Comparison of ENCODE assay signal across 8 cellular contexts in the genomic region with DNA sequence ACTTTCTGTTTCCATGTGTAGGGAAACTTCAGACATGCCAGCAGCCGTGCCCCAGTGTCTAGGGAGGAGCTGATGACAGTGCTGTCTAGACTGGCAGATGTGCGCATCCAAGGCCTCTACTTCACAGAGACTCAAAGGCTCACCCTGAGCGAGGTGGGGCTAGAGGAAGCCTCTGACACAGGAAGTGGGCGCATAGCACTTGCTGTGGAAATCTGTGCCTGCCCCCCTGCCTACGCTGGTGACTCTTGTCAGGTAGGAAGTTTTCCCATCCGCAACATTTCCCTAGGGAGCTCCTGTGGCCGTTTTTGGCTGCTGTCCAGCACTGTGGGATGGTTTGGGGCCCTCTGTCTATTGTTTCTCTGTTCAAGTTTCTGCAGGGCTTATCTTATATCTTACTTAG.
DNase-seq lines count a peak whose midpoint lies in the region; ATAC-seq and TF ChIP-seq lines count a peak whose summit lies in the region.

No MANE protein-coding gene starts in this region.

- POLR2A ChIA-PET in PC-9 (lab: Charles Lee; ENCODE audit: unreplicated experiment) = interaction anchor here (0.5 to 0.7 kb wide), 4 partner anchors 15 to 1448 kb away, joined by 3 read pairs; no protein-coding TSS in a partner anchor

- peak overlapping the region; percentile 38 for H3K4me3 Mint-ChIP-seq in natural killer cell treated with Interleukin-12 subunit alpha and Interleukin-12 subunit beta and Interleukin-15 and Interleukin-18, amount 100 ng/mL, for 72 hours

- H3F3A ChIP-seq in PC-9 (ENCODE audit: insufficient read depth, low read depth) = peaks cover 31% of the 10 kb centered on the region; the same call in 1 of the 2 replicates

- H3K27me3 ChIP-seq in PC-9 (ENCODE audit: insufficient read depth, low read depth) = no peaks in the 10 kb centered on the region

- H3K27ac Mint-ChIP-seq in natural killer cell treated with Interleukin-12 subunit alpha and Interleukin-12 subunit beta and Interleukin-15 and Interleukin-18, amount 100 ng/mL, for 72 hours = peak overlapping the region; percentile 12 to 81

- no peak for TF ChIP-seq CTCF in GM12865 (IDR thresholded peaks at IDR 0.05; ENCODE audit: insufficient read depth, low read depth, low read length, missing control alignments)
- no peak for TF ChIP-seq CTCF in PC-9 (conservative IDR thresholded peaks at IDR 0.05)

- ATAC-seq in HG02884 (IDR thresholded peaks at IDR 0.05; ENCODE audit: unreplicated experiment) (peak; percentile 61), GM19395 (IDR thresholded peaks at IDR 0.05; ENCODE audit: unreplicated experiment) (no peak)
- ATAC-seq in natural killer cell treated with Interleukin-12 subunit alpha and Interleukin-12 subunit beta and Interleukin-15 and Interleukin-18, amount 100 ng/mL, for 72 hours = peak; percentile 90 to 94

- H3K9me3 Mint-ChIP-seq in natural killer cell treated with Interleukin-12 subunit alpha and Interleukin-12 subunit beta and Interleukin-15 and Interleukin-18, amount 100 ng/mL, for 72 hours = no peaks in the 10 kb centered on the region

- H3K27me3 Mint-ChIP-seq in natural killer cell treated with Interleukin-12 subunit alpha and Interleukin-12 subunit beta and Interleukin-15 and Interleukin-18, amount 100 ng/mL, for 72 hours = peaks cover 0 to 1% of the 10 kb centered on the region in 2 donors

- no peaks in the 10 kb centered on the region for H3K9me2 ChIP-seq in PC-9 (ENCODE audit: insufficient read depth)

- H3K4me1 Mint-ChIP-seq in natural killer cell treated with Interleukin-12 subunit alpha and Interleukin-12 subunit beta and Interleukin-15 and Interleukin-18, amount 100 ng/mL, for 72 hours (ENCODE audit: low read depth in 2 of 2) = peaks cover 28 to 32% of the 10 kb centered on the region in 2 donors

- CTCF ChIA-PET in PC-9 (lab: Charles Lee) = no interaction called here

- no TSS peak for BruUV-seq in PC-9 (replicated peaks; lab: Mats Ljungman, UMichigan)

- no peak overlapping the region for H2AFZ ChIP-seq in PC-9

- H3K79me2 ChIP-seq in PC-9 (ENCODE audit: low read depth) = peaks cover 29% of the 10 kb centered on the region

- H3K4me1 ChIP-seq in PC-9 (replicated peaks; ENCODE audit: insufficient read depth) = peaks cover 47% of the 10 kb centered on the region

- DNase-seq in GM12865 (ENCODE audit: low read depth) (peak; percentile 51), PC-9 (peak in 1 of 2 experiments; percentile 66), NCI-H2227 treated with DMSO at 0.1 percent for 48 hours (lab: John Stamatoyannopoulos, UW) (no peak), NOMO-1 treated with DMSO at 0.1 percent for 48 hours (lab: John Stamatoyannopoulos, UW; ENCODE audit: unreplicated experiment) (no peak)
- peak; percentile 65 for DNase-seq in activated effector memory CD4-positive, alpha-beta T cell treated with Interleukin-2 at 50 U/mL for 16 hours
- peak; percentile 72 for DNase-seq in natural killer cell treated with Interleukin-12 subunit alpha and Interleukin-12 subunit beta and Interleukin-15 and Interleukin-18, amount 100 ng/mL, for 72 hours (ENCODE audit: low spot score)

- no peaks in the 10 kb centered on the region for H3K9me3 ChIP-seq in PC-9 (ENCODE audit: insufficient read depth, low read depth)

- H4K20me1 ChIP-seq in PC-9 (ENCODE audit: insufficient read depth) = no peaks in the 10 kb centered on the region

- intact Hi-C loops in PC-9 (cut with micrococcal nuclease; ENCODE audit: unreplicated experiment) = loop anchor here (10.0 kb wide), 1 partner anchor 157 kb away; no protein-coding TSS in a partner anchor

- H3K36me3 Mint-ChIP-seq in natural killer cell treated with Interleukin-12 subunit alpha and Interleukin-12 subunit beta and Interleukin-15 and Interleukin-18, amount 100 ng/mL, for 72 hours = no peaks in the 10 kb centered on the region

- H3K27ac ChIP-seq in PC-9 = peak overlapping the region; percentile 90

- no peak overlapping the region for H3K4me3 ChIP-seq in GM12865 (ENCODE audit: low read depth, low read length)
- H3K4me3 ChIP-seq in PC-9 = no peak overlapping the region

- H3K4me2 ChIP-seq in PC-9 = peak overlapping the region; percentile 72

- H3K36me3 ChIP-seq in PC-9 (ENCODE audit: low read depth) = no peaks in the 10 kb centered on the region

Comparison
In these comparisons a context has a peak if more than half of its experiments do, and no peak if none do; other contexts are left out.
1. DNase-seq: peak in GM12865 (single experiment), activated effector memory CD4-positive, alpha-beta T cell treated with Interleukin-2 at 50 U/mL for 16 hours (single experiment) and natural killer cell treated with Interleukin-12 subunit alpha and Interleukin-12 subunit beta and Interleukin-15 and Interleukin-18, amount 100 ng/mL, for 72 hours (single experiment); none in NCI-H2227 treated with DMSO at 0.1 percent for 48 hours (single experiment) and NOMO-1 treated with DMSO at 0.1 percent for 48 hours (single experiment).